In the genomic region with DNA sequence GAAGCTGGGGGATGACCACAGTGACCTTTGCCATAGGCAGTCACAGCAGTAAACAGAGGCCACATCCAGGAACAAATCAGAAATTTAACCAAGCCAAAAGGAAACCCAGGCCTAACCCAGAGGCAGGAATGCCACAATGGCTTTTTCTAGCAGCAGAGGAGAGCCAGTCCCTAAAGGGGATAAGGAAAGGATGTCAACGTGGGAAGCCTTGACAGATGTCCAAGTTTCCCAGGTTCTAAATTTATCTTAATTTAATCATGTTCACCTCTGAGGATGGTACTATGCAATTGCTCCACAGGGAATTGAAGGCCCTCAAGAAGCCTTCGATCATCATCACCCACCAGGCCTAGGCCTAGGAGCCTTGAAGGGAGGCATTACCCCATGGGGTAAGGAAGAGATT, we compare ENCODE assay signal across 23 cellular contexts.
DNase-seq lines count a peak whose midpoint lies in the region; ATAC-seq and TF ChIP-seq lines count a peak whose summit lies in the region.
"Had no signal": no experiment of that assay in that cellular context is flagged by ENCODE, and none has a peak within 500 bp of the region (broad histone marks: within the 10 kb centered on the region; RNA-seq: fewer than 3 reads in every experiment).

No MANE protein-coding gene starts in this region.

- DNase-seq in right atrium auricular region (ENCODE audit: low spot score) = no peak
- DNase-seq in Right ventricle myocardium superior = no peak
- peak; percentile 54 for DNase-seq in myocyte (ENCODE audit: low read depth)
- DNase-seq in prostate gland (ENCODE audit: low spot score) = no peak
- no peak for DNase-seq in vagina (ENCODE audit: extremely low spot score in 2 of 2)
- no peak for DNase-seq in activated naive CD4-positive, alpha-beta T cell treated with anti-CD3 and anti-CD28 coated beads, Interleukin-2, amount 50 U/mL, for 72 hours (ENCODE audit: low spot score in 2 of 2)
- DNase-seq in AG08396 (ENCODE audit: low spot score) = no peak
- DNase-seq: BE2C; DMS79; H7; KBM-7; MM.1S; NCI-H1048; NCI-H1417 treated with DMSO at 0.1 percent for 48 hours; NCI-H187; NCI-H2107; NCI-H510A; NK-92 treated with Interleukin-12 subunit alpha and Interleukin-12 subunit beta, amount 100 ng/mL, for 24 hours; SIG-M5 had no signal

- no peak overlapping the region for H3K4me3 ChIP-seq in right atrium auricular region
- H3K4me3 ChIP-seq in prostate gland = no peak overlapping the region
- H3K4me3 ChIP-seq in vagina = no peak overlapping the region

- H3K4me1 ChIP-seq in right atrium auricular region (peaks cover 0 to 22% of the 10 kb centered on the region in 2 donors), prostate gland (replicated peaks) (no peaks in the 10 kb centered on the region), vagina (peaks cover 23% of the 10 kb centered on the region)

- peak overlapping the region; percentile 28 to 37 for H3K27ac ChIP-seq in right atrium auricular region
- peak overlapping the region; percentile 26 to 32 for H3K27ac ChIP-seq in prostate gland
- H3K27ac ChIP-seq in vagina = peak overlapping the region; percentile 46
- H3K27ac ChIP-seq: HL-60, RWPE1 had no signal

- no peak overlapping the region for H3K27ac Mint-ChIP-seq in activated naive CD4-positive, alpha-beta T cell treated with anti-CD3 and anti-CD28 coated beads, Interleukin-2, amount 50 U/mL, for 72 hours

- no peak for TF ChIP-seq POLR2A in prostate gland (IDR thresholded peaks at IDR 0.05)
- TF ChIP-seq POLR2A in vagina (IDR thresholded peaks at IDR 0.05) = no peak

- H3K36me3 ChIP-seq in right atrium auricular region = no peaks in the 10 kb centered on the region
- no peaks in the 10 kb centered on the region for H3K36me3 ChIP-seq in prostate gland
- H3K36me3 ChIP-seq in vagina = no peaks in the 10 kb centered on the region
- H3K36me3 ChIP-seq: BE2C had no signal

- 67% methylated on average over 2 of the region's 2 CpGs for WGBS in prostate gland

- H3K36me3 Mint-ChIP-seq in activated naive CD4-positive, alpha-beta T cell treated with anti-CD3 and anti-CD28 coated beads, Interleukin-2, amount 50 U/mL, for 72 hours = no peaks in the 10 kb centered on the region

- intact Hi-C loops in Right ventricle myocardium superior (cut with DNase I) (no loop called here), prostate gland (cut with DNase I) (no loop called here), vagina (cut with DNase I) (no loop called here)

- H3K9me3 Mint-ChIP-seq in activated naive CD4-positive, alpha-beta T cell treated with anti-CD3 and anti-CD28 coated beads, Interleukin-2, amount 50 U/mL, for 72 hours = no peaks in the 10 kb centered on the region

- H3K9me3 ChIP-seq in right atrium auricular region (no peaks in the 10 kb centered on the region), prostate gland (no peaks in the 10 kb centered on the region), vagina (no peaks in the 10 kb centered on the region)
- H3K9me3 ChIP-seq: BE2C had no signal

- ATAC-seq in Right ventricle myocardium superior (ENCODE audit: poor library complexity) (no peak), HG02798 (IDR thresholded peaks at IDR 0.05; ENCODE audit: poor library complexity, unreplicated experiment) (no peak)
- no peak for ATAC-seq in activated naive CD4-positive, alpha-beta T cell treated with anti-CD3 and anti-CD28 coated beads, Interleukin-2, amount 50 U/mL, for 72 hours
- ATAC-seq: HepG2 had no signal

- no peak for TF ChIP-seq CTCF in right atrium auricular region (IDR thresholded peaks at IDR 0.05)
- TF ChIP-seq CTCF in prostate gland (IDR thresholded peaks at IDR 0.05) = no peak
- no peak for TF ChIP-seq CTCF in vagina (IDR thresholded peaks at IDR 0.05)

- no peaks in the 10 kb centered on the region for H3K27me3 ChIP-seq in right atrium auricular region
- H3K27me3 ChIP-seq in prostate gland (replicated peaks; ENCODE audit: insufficient read depth) = no peaks in the 10 kb centered on the region
- H3K27me3 ChIP-seq in vagina = no peaks in the 10 kb centered on the region
- H3K27me3 ChIP-seq: BE2C had no signal
